ENCODE assay signal across 1 cellular context in the genomic region with DNA sequence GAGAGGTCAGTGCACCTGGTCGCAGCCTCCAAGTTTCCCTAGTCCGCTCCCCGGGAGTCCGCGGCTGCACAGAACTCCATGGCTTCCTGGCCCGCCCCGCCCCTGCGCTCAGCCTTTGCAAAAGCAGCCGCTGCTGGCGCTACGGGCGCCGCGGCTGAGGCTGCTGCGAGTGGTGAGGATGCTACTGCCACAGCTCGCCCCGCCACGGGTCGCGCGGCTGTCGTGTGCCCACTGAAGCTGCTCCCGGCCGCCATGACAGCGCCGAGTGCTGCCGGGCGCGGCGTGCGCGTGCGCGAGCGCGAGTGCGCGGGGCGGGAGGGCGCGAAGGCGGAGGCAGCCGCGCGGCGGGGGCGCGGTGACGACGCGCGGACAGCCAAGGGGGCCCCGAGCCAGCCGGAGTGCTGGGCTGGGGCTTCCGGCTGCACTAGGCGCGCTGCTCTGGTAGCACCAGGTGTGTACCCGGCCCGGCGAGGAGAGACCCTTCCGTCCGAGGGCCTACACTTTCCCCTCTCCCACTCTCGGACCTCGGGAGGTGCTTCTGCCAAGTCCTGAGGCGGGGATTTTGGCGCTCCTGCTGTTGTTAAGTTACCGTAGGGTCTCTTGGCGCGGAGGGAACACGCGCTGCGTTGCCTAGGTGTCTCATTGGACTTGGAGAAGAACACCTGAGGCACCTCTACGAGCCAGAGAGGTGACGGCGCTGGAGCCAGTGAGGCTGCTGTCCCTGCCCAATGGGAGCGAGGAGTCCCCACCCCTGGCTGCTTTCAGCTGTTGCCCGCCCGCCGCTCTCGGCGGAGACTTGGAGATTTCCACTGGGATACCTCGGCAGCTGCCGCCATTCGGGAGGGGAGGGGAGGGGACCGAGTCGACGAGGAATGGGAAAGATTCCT.
TF ChIP-seq lines count a peak whose summit lies in the region.

No MANE protein-coding gene starts in this region.

TF ChIP-seq in SK-N-SH treated with all-trans-retinoic acid at 6 μM for 48 hours, 23 proteins besides CTCF, POLR2A, EP300 and RAD21 (continued from another document):
- TF ChIP-seq, protein P1, sequence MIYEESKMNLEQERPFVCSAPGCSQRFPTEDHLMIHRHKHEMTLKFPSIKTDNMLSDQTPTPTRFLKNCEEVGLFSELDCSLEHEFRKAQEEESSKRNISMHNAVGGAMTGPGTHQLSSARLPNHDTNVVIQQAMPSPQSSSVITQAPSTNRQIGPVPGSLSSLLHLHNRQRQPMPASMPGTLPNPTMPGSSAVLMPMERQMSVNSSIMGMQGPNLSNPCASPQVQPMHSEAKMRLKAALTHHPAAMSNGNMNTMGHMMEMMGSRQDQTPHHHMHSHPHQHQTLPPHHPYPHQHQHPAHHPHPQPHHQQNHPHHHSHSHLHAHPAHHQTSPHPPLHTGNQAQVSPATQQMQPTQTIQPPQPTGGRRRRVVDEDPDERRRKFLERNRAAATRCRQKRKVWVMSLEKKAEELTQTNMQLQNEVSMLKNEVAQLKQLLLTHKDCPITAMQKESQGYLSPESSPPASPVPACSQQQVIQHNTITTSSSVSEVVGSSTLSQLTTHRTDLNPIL (CRISPR knock-in tag; IDR thresholded peaks at IDR 0.05; ENCODE audit: low read depth) = no peak
- no peak for TF ChIP-seq BACH2 (CRISPR knock-in tag; IDR thresholded peaks at IDR 0.05; ENCODE audit: borderline replicate concordance)
- TF ChIP-seq PPARA (CRISPR knock-in tag; IDR thresholded peaks at IDR 0.05; ENCODE audit: borderline replicate concordance) = no peak
- no peak for TF ChIP-seq ARNTL (CRISPR knock-in tag; IDR thresholded peaks at IDR 0.05; ENCODE audit: borderline replicate concordance, low read depth)
- TF ChIP-seq ISL1 (CRISPR knock-in tag; IDR thresholded peaks at IDR 0.05) = no peak
- TF ChIP-seq SNAI2 (CRISPR knock-in tag; IDR thresholded peaks at IDR 0.05) = no peak
